8 cellular contexts compared by ENCODE assay signal in the genomic region with DNA sequence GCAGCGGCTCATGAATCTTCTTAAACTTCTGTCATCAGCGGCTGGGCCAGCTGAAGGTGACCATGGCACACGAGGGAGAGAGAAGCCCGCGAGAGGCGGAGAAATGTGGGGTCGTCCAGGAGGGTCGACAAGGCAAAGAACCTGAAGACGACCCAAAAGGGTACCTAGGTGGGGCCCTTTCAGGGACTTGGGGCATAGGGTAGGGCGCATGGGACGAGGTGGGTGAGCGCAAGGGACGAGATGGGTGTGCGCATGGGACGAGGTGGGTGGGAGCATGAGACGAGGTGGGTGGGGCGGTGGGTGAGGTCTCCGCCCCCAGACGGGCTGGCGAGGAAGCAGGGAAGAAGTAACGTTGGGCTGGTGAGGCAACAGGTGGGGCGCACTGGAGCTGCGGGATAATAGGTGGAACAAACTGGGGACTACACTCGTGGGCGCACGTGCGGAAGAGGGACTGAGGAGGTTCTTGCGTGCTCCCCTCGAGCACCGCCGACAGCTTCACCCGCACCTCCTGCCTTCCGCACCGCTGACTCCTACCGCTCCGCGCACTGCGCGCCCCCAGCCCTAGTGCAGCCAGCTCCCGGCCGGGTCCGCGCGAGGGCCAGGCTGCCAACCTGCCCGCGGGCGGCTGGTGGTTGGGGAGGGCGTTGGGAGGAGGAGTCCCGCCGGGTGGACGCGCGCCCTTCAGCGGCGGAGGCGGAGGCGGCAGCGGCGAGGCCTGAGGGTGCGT. TPM values are rescaled to one million over a fixed set of nuclear protein-coding genes. Genes with fewer than 3 reads are reported as not detected.
DNase-seq lines count a peak whose midpoint lies in the region; ATAC-seq and TF ChIP-seq lines count a peak whose summit lies in the region.

No MANE protein-coding gene starts in this region.

- H3K9me3 ChIP-seq in mucosa of rectum (ENCODE audit: control insufficient read depth in 2 of 2, low read length in 2 of 2) = no peaks in the 10 kb centered on the region
- H3K9me3 ChIP-seq in suprapubic skin = no peaks in the 10 kb centered on the region

- H3K36me3 ChIP-seq in mucosa of rectum (ENCODE audit: control insufficient read depth in 2 of 2, insufficient read depth in 2 of 2, low read length in 2 of 2) = no peaks in the 10 kb centered on the region
- H3K36me3 ChIP-seq in suprapubic skin = no peaks in the 10 kb centered on the region

- no peaks in the 10 kb centered on the region for H3K36me3 Mint-ChIP-seq in CD14-positive monocyte

- no peak for TF ChIP-seq EP300 in suprapubic skin (IDR thresholded peaks at IDR 0.05)

- H3K27me3 ChIP-seq in mucosa of rectum (ENCODE audit: control insufficient read depth in 2 of 2, insufficient read depth in 2 of 2, low read length in 2 of 2) = no peaks in the 10 kb centered on the region
- no peaks in the 10 kb centered on the region for H3K27me3 ChIP-seq in suprapubic skin

- peak overlapping the region; percentile 78 to 96 for H3K4me3 ChIP-seq in mucosa of rectum (ENCODE audit: low read length in 2 of 2)
- peak overlapping the region; percentile 81 for H3K4me3 ChIP-seq in suprapubic skin

- H3K27ac Mint-ChIP-seq in CD14-positive monocyte = peak overlapping the region; percentile 65 to 93 (median 85)

- peak; percentile 59 for ATAC-seq in HG03196 (IDR thresholded peaks at IDR 0.05; ENCODE audit: unreplicated experiment)

- no peaks in the 10 kb centered on the region for H3K9me3 Mint-ChIP-seq in CD14-positive monocyte

- peak; percentile 68 for TF ChIP-seq POLR2A in GM19099 (IDR thresholded peaks at IDR 0.05; ENCODE audit: extremely low read depth, insufficient read length, low read depth)
- no peak for TF ChIP-seq POLR2A in suprapubic skin (IDR thresholded peaks at IDR 0.05)

- H3K4me3 Mint-ChIP-seq in CD14-positive monocyte = peak overlapping the region; percentile 92

- H3K27ac ChIP-seq in epithelial cell of prostate = peak overlapping the region; percentile 99
- peak overlapping the region; percentile 94 to 96 for H3K27ac ChIP-seq in mucosa of rectum (ENCODE audit: low read depth in 2 of 2, low read length in 2 of 2)
- peak overlapping the region; percentile 97 for H3K27ac ChIP-seq in suprapubic skin

- DNase-seq in CD14-positive monocyte (ENCODE audit: low spot score) (no peak), NCI-H345 treated with DMSO at 0.1 percent for 48 hours (lab: John Stamatoyannopoulos, UW; ENCODE audit: unreplicated experiment) (peak; percentile 57), epithelial cell of prostate (ENCODE audit: low read depth, low spot score) (peak; percentile 66), suprapubic skin (ENCODE audit: low spot score in 2 of 2) (peak; percentile 86 to 91)
- peak; percentile 24 to 39 for DNase-seq in activated CD4-positive, alpha-beta T cell treated with anti-CD3 and anti-CD28 coated beads, Interleukin-2, amount 50 U/mL, for 4 hours

- intact Hi-C loops in CD14-positive monocyte (cut with micrococcal nuclease) = loop anchor here in 1 of 2 donors (5.0 kb wide), 1 partner anchor 61 kb away; no protein-coding TSS in a partner anchor

- H3K4me1 ChIP-seq in mucosa of rectum (ENCODE audit: control insufficient read depth in 2 of 2, insufficient read depth in 2 of 2, low read length in 2 of 2) (peaks cover 6 to 12% of the 10 kb centered on the region in 2 donors), suprapubic skin (peaks cover 31% of the 10 kb centered on the region)

- TF ChIP-seq CTCF in CD14-positive monocyte (IDR thresholded peaks at IDR 0.05) (no peak), suprapubic skin (IDR thresholded peaks at IDR 0.05) (peak in 1 of 2 donors; percentile 35)

- under 1% methylated on average over 49 of the region's 60 CpGs for WGBS in suprapubic skin

- peaks cover 25% of the 10 kb centered on the region for H3K4me1 Mint-ChIP-seq in CD14-positive monocyte

- peak overlapping the region; percentile 86 to 88 for H3K9ac ChIP-seq in mucosa of rectum (ENCODE audit: low read depth in 1 of 2, low read length in 2 of 2)

- peaks cover 2 to 16% (median 8%) of the 10 kb centered on the region in 3 donors for H3K27me3 Mint-ChIP-seq in CD14-positive monocyte (ENCODE audit: low read depth in 3 of 3)

RNA-seq across cellular contexts. Expression of a gene that starts 23.2 kb away (rescaled TPM):
- polyA plus RNA-seq in CD14-positive monocyte = not detected
- 10 to 100 TPM in 1 of 4 donors, 1 to 10 TPM in 2, under 1 TPM in 1; 0.91 to 13.2 (median 5.5) TPM for total RNA-seq in suprapubic skin
